In the genomic region with DNA sequence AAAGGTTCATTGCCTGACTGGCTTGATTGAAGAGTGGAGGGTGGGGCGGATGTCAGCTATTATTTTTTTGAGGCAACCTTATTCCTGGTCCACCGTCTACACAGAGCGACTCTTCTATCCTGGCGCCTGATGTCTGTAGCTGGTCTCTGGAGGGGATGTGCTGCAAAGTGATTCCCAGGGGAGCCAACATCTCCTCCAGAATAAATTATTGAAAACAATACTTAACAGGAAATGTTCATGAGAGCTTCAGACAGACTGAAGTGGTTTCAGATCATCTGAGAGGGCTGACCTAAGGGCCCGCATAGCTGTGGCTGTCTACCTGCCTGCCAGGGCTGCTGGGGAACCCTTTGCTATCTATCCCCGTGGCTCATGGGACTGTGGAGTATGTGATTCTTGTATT, we compare ENCODE assay signal across 13 cellular contexts.
DNase-seq lines count a peak whose midpoint lies in the region; ATAC-seq and TF ChIP-seq lines count a peak whose summit lies in the region.
"Had no signal": no experiment of that assay in that cellular context is flagged by ENCODE, and none has a peak within 500 bp of the region (broad histone marks: within the 10 kb centered on the region; RNA-seq: fewer than 3 reads in every experiment).

No MANE protein-coding gene starts in this region.

- H3K36me3 ChIP-seq in psoas muscle (ENCODE audit: insufficient read depth in 1 of 2, low read depth in 1 of 2) = no peaks in the 10 kb centered on the region
- H3K36me3 ChIP-seq: neural progenitor cell had no signal

- no peak overlapping the region for H3K4me3 ChIP-seq in psoas muscle
- H3K4me3 ChIP-seq: neural progenitor cell had no signal

- no peak overlapping the region for H3K27ac ChIP-seq in psoas muscle
- H3K27ac ChIP-seq: neural progenitor cell had no signal

- TF ChIP-seq CTCF in psoas muscle (IDR thresholded peaks at IDR 0.05) = no peak

- H3K4me3 Mint-ChIP-seq in activated naive CD4-positive, alpha-beta T cell treated with anti-CD3 and anti-CD28 coated beads, Interleukin-2, amount 10 ng/mL, durations not matched to agents 7 days and 5 days = no peak overlapping the region
- H3K4me3 Mint-ChIP-seq: CD8-positive, alpha-beta T cell; neural progenitor cell had no signal

- ATAC-seq in GM18502 (IDR thresholded peaks at IDR 0.05; ENCODE audit: poor library complexity, unreplicated experiment) (peak; percentile 54), GM19467 (IDR thresholded peaks at IDR 0.05; ENCODE audit: unreplicated experiment) (peak; percentile 55), HG03066 (IDR thresholded peaks at IDR 0.05; ENCODE audit: low read depth, unreplicated experiment) (peak; percentile 44), psoas muscle (no peak)
- ATAC-seq: CD8-positive, alpha-beta T cell had no signal

- no peaks in the 10 kb centered on the region for H3K4me1 Mint-ChIP-seq in activated naive CD4-positive, alpha-beta T cell treated with anti-CD3 and anti-CD28 coated beads, Interleukin-2, amount 10 ng/mL, durations not matched to agents 7 days and 5 days

- CTCF ChIA-PET in activated naive CD4-positive, alpha-beta T cell treated with anti-CD3 and anti-CD28 coated beads, Interleukin-2, amount 10 ng/mL, durations not matched to agents 7 days and 5 days (lab: Charles Lee) = no interaction called here

- intact Hi-C loops in psoas muscle (cut with DNase I) = no loop called here

- WGBS in psoas muscle, 3 donors = 82 to 89% (median 83%) methylated on average over 6 of the region's 6 CpGs

- peaks cover 5% of the 10 kb centered on the region for H3K27me3 Mint-ChIP-seq in activated naive CD4-positive, alpha-beta T cell treated with anti-CD3 and anti-CD28 coated beads, Interleukin-2, amount 10 ng/mL, durations not matched to agents 7 days and 5 days

- peaks cover 0 to 2% (median 0%) of the 10 kb centered on the region in 3 donors for H3K27me3 ChIP-seq in psoas muscle (ENCODE audit: insufficient read depth in 3 of 3, low read length in 2 of 3)
- H3K27me3 ChIP-seq: neural progenitor cell had no signal

- no peaks in the 10 kb centered on the region for H3K9me3 Mint-ChIP-seq in activated naive CD4-positive, alpha-beta T cell treated with anti-CD3 and anti-CD28 coated beads, Interleukin-2, amount 10 ng/mL, durations not matched to agents 7 days and 5 days
- H3K9me3 Mint-ChIP-seq: CD8-positive, alpha-beta T cell; neural progenitor cell had no signal

- DNase-seq in NCI-H345 treated with DMSO at 0.1 percent for 48 hours (lab: John Stamatoyannopoulos, UW; ENCODE audit: unreplicated experiment) = peak; percentile 14
- no peak for DNase-seq in psoas muscle
- no peak for DNase-seq in NCI-H1694 treated with DMSO at 0.1 percent for 48 hours (lab: John Stamatoyannopoulos, UW)
- DNase-seq in SIG-M5 treated with dmso at 0.1 percent for 504 hours (lab: John Stamatoyannopoulos, UW; ENCODE audit: unreplicated experiment) = no peak
- DNase-seq in activated naive CD4-positive, alpha-beta T cell treated with anti-CD3 and anti-CD28 coated beads, Interleukin-2, amount 10 ng/mL, durations not matched to agents 7 days and 5 days = no peak
- DNase-seq: activated CD4-positive, CD25-positive, alpha-beta regulatory T cell treated with anti-CD3 and anti-CD28 coated beads, Interleukin-2, amount 50 U/mL, for 72 hours; CD8-positive, alpha-beta T cell; Kasumi-1; stimulated activated CD4-positive, alpha-beta T cell treated with anti-CD3 and anti-CD28 coated beads, Interleukin-4, amount 100 ng/mL, for 4 hours had no signal

- no peaks in the 10 kb centered on the region for H3K9me3 ChIP-seq in psoas muscle

- H3K27ac Mint-ChIP-seq in activated naive CD4-positive, alpha-beta T cell treated with anti-CD3 and anti-CD28 coated beads, Interleukin-2, amount 10 ng/mL, durations not matched to agents 7 days and 5 days = no peak overlapping the region
- H3K27ac Mint-ChIP-seq: CD8-positive, alpha-beta T cell; neural progenitor cell had no signal

- no peaks in the 10 kb centered on the region for H3K36me3 Mint-ChIP-seq in activated naive CD4-positive, alpha-beta T cell treated with anti-CD3 and anti-CD28 coated beads, Interleukin-2, amount 10 ng/mL, durations not matched to agents 7 days and 5 days
- H3K36me3 Mint-ChIP-seq: CD8-positive, alpha-beta T cell; neural progenitor cell had no signal

- peaks cover 8% of the 10 kb centered on the region for H3K4me1 ChIP-seq in psoas muscle

Comparison
In these comparisons a context has a peak if more than half of its experiments do, and no peak if none do; other contexts are left out.
1. ATAC-seq: peak in GM18502 (single experiment), GM19467 (single experiment) and HG03066 (single experiment); none in psoas muscle (0 of 4).